25 cellular contexts compared by ENCODE assay signal in genomic region chr3:66271231-66271630, GRCh38.
"Had no signal": no experiment of that assay in that cellular context is flagged by ENCODE, and none has a peak within 500 bp of the region (broad histone marks: within the 10 kb centered on the region; RNA-seq: fewer than 3 reads in every experiment).

No MANE protein-coding gene starts in this region.

- H3K27me3 Mint-ChIP-seq: memory B cell; naive B cell; natural killer cell treated with Interleukin-12 subunit alpha and Interleukin-12 subunit beta and Interleukin-15 and Interleukin-18, amount 100 ng/mL, for 72 hours; stimulated activated naive CD8-positive, alpha-beta T cell treated with anti-CD3 and anti-CD28 coated beads, Interleukin-15, amount 100 ng/mL, for 72 hours had no signal

- H2AFZ ChIP-seq: neural progenitor cell had no signal

- H3K27me3 ChIP-seq: dorsolateral prefrontal cortex, gastrocnemius medialis, neural progenitor cell, suprapubic skin, transverse colon, upper lobe of right lung, uterus had no signal

- H3K4me3 ChIP-seq: dorsolateral prefrontal cortex, gastrocnemius medialis, lower lobe of right lung, mucosa of descending colon, neural progenitor cell, prostate gland, suprapubic skin, transverse colon, upper lobe of right lung, uterus had no signal

- H3K36me3 ChIP-seq: gastrocnemius medialis, lower lobe of right lung, prostate gland, suprapubic skin, transverse colon, upper lobe of right lung, uterus had no signal

- H3K9me3 Mint-ChIP-seq: memory B cell; naive B cell; natural killer cell treated with Interleukin-12 subunit alpha and Interleukin-12 subunit beta and Interleukin-15 and Interleukin-18, amount 100 ng/mL, for 72 hours; neural progenitor cell; stimulated activated naive CD8-positive, alpha-beta T cell treated with anti-CD3 and anti-CD28 coated beads, Interleukin-15, amount 100 ng/mL, for 72 hours had no signal

- ATAC-seq: gastrocnemius medialis; left ventricle myocardium superior; lower lobe of right lung; mucosa of descending colon; natural killer cell treated with Interleukin-12 subunit alpha and Interleukin-12 subunit beta and Interleukin-15 and Interleukin-18, amount 100 ng/mL, for 72 hours; right cardiac atrium; stimulated activated naive CD8-positive, alpha-beta T cell treated with anti-CD3 and anti-CD28 coated beads, Interleukin-15, amount 100 ng/mL, for 72 hours; upper lobe of right lung had no signal

- H3K27ac ChIP-seq: dorsolateral prefrontal cortex, gastrocnemius medialis, lower lobe of right lung, neural progenitor cell, prostate gland, suprapubic skin, transverse colon, upper lobe of right lung, uterus had no signal

- DNase-seq: dorsolateral prefrontal cortex; effector CD4-positive, alpha-beta T cell; foreskin fibroblast; gastrocnemius medialis; head of caudate nucleus; left ventricle myocardium superior; lower lobe of right lung; mucosa of descending colon; naive B cell; right cardiac atrium; small intestine; stimulated activated CD4-positive, alpha-beta T cell treated with anti-CD3 and anti-CD28 coated beads, Interleukin-1b, Interleukin-23, amount 100 ng/mL, for 48 hours; stimulated activated CD4-positive, alpha-beta T cell treated with anti-CD3 and anti-CD28 coated beads, Interleukin-4, amount 100 ng/mL, for 1 hour; stimulated activated CD8-positive, alpha-beta memory T cell treated with anti-CD3 and anti-CD28 coated beads, Interleukin-4, amount 100 ng/mL, for 48 hours; stimulated activated naive CD4-positive, alpha-beta T cell; stimulated activated naive CD8-positive, alpha-beta T cell treated with anti-CD3 and anti-CD28 coated beads, Interleukin-15, amount 100 ng/mL, for 72 hours; transverse colon; upper lobe of right lung; uterus had no signal

- H3K9me3 ChIP-seq: gastrocnemius medialis, lower lobe of right lung, mucosa of descending colon, prostate gland, suprapubic skin, transverse colon, upper lobe of right lung, uterus had no signal

- H3K9ac ChIP-seq: neural progenitor cell had no signal

- H3K4me2 ChIP-seq: neural progenitor cell had no signal

- H3K4me1 ChIP-seq: neural progenitor cell, prostate gland, suprapubic skin, uterus had no signal

- H3K4me3 Mint-ChIP-seq: memory B cell; mesothelial cell of epicardium; naive B cell; natural killer cell treated with Interleukin-12 subunit alpha and Interleukin-12 subunit beta and Interleukin-15 and Interleukin-18, amount 100 ng/mL, for 72 hours; neural progenitor cell; stimulated activated naive CD8-positive, alpha-beta T cell treated with anti-CD3 and anti-CD28 coated beads, Interleukin-15, amount 100 ng/mL, for 72 hours had no signal

- H3K27ac Mint-ChIP-seq: memory B cell; mesothelial cell of epicardium; natural killer cell treated with Interleukin-12 subunit alpha and Interleukin-12 subunit beta and Interleukin-15 and Interleukin-18, amount 100 ng/mL, for 72 hours; neural progenitor cell; stimulated activated naive CD8-positive, alpha-beta T cell treated with anti-CD3 and anti-CD28 coated beads, Interleukin-15, amount 100 ng/mL, for 72 hours had no signal
